17 cellular contexts compared by ENCODE assay signal in genomic region chr14:38203929-38204716, GRCh38. TPM values are rescaled to one million over a fixed set of nuclear protein-coding genes. Genes with fewer than 3 reads are reported as not detected.
"Had no signal": no experiment of that assay in that cellular context is flagged by ENCODE, and none has a peak within 500 bp of the region (broad histone marks: within the 10 kb centered on the region; RNA-seq: fewer than 3 reads in every experiment).

No MANE protein-coding gene starts in this region.

- H3K4me3 Mint-ChIP-seq: activated CD4-positive, alpha-beta T cell treated with anti-CD3 and anti-CD28 coated beads, Interleukin-2, amount 10 ng/mL, durations not matched to agents 7 days and 5 days; naive thymus-derived CD8-positive, alpha-beta T cell; stimulated activated effector memory CD8-positive, alpha-beta T cell treated with anti-CD3 and anti-CD28 coated beads, Interleukin-12 subunit alpha, Interleukin-12 subunit beta, amount 100 ng/mL, for 72 hours had no signal

- H3K27ac Mint-ChIP-seq: activated CD4-positive, alpha-beta T cell treated with anti-CD3 and anti-CD28 coated beads, Interleukin-2, amount 10 ng/mL, durations not matched to agents 7 days and 5 days; naive thymus-derived CD8-positive, alpha-beta T cell; stimulated activated effector memory CD8-positive, alpha-beta T cell treated with anti-CD3 and anti-CD28 coated beads, Interleukin-12 subunit alpha, Interleukin-12 subunit beta, amount 100 ng/mL, for 72 hours had no signal

- DNase-seq: activated CD4-positive, alpha-beta T cell treated with anti-CD3 and anti-CD28 coated beads, Interleukin-2, amount 10 ng/mL, durations not matched to agents 7 days and 5 days; activated CD4-positive, CD25-positive, alpha-beta regulatory T cell; activated CD8-positive, alpha-beta memory T cell treated with anti-CD3 and anti-CD28 coated beads for 24 hours; activated naive CD4-positive, alpha-beta T cell treated with Interleukin-2 at 50 U/mL for 16 hours; colonic mucosa; foreskin melanocyte; heart left ventricle; islet precursor cell; mammary epithelial cell; mucosa of descending colon; naive thymus-derived CD8-positive, alpha-beta T cell; small intestine had no signal

- H3K9me3 ChIP-seq: colonic mucosa, mucosa of descending colon, vagina had no signal

- ATAC-seq: heart left ventricle; left lobe of liver; mucosa of descending colon; naive thymus-derived CD8-positive, alpha-beta T cell; stimulated activated effector memory CD8-positive, alpha-beta T cell treated with anti-CD3 and anti-CD28 coated beads, Interleukin-12 subunit alpha, Interleukin-12 subunit beta, amount 100 ng/mL, for 72 hours had no signal

- H3K9me3 Mint-ChIP-seq: activated CD4-positive, alpha-beta T cell treated with anti-CD3 and anti-CD28 coated beads, Interleukin-2, amount 10 ng/mL, durations not matched to agents 7 days and 5 days had no signal

- H3K27ac ChIP-seq: colonic mucosa, heart left ventricle, right atrium auricular region, tibial nerve, vagina had no signal

- H3K36me3 ChIP-seq: colonic mucosa, heart left ventricle, right atrium auricular region, tibial nerve, vagina had no signal

- H3K27me3 ChIP-seq: colonic mucosa, right atrium auricular region, vagina had no signal

- H3K4me3 ChIP-seq: colonic mucosa, heart left ventricle, mucosa of descending colon, right atrium auricular region, tibial nerve, vagina had no signal

- FAIRE-seq: small intestine had no signal

- H3K4me1 ChIP-seq: colonic mucosa had no signal

RNA-seq across cellular contexts. Expression of gene SSTR1, which starts 3.6 kb away (rescaled TPM):
- total RNA-seq: activated CD4-positive, alpha-beta T cell treated with anti-CD3 and anti-CD28 coated beads, Interleukin-2, amount 10 ng/mL, durations not matched to agents 7 days and 5 days; naive thymus-derived CD8-positive, alpha-beta T cell had no signal
- polyA plus RNA-seq: mammary epithelial cell; naive thymus-derived CD8-positive, alpha-beta T cell had no signal

RNA-seq across cellular contexts. Expression of gene CLEC14A, which starts 51.8 kb away (rescaled TPM):
- total RNA-seq: activated CD4-positive, alpha-beta T cell treated with anti-CD3 and anti-CD28 coated beads, Interleukin-2, amount 10 ng/mL, durations not matched to agents 7 days and 5 days; mammary epithelial cell; naive thymus-derived CD8-positive, alpha-beta T cell had no signal
- polyA plus RNA-seq: mammary epithelial cell had no signal
